Comparison of ENCODE assay signal across 23 cellular contexts in genomic region chr12:98660521-98660920, GRCh38.
"Had no signal": no experiment of that assay in that cellular context is flagged by ENCODE, and none has a peak within 500 bp of the region (broad histone marks: within the 10 kb centered on the region; RNA-seq: fewer than 3 reads in every experiment).

No MANE protein-coding gene starts in this region.

- H3K27ac Mint-ChIP-seq: IgD-negative memory B cell had no signal

- H3K9me3 ChIP-seq: SJSA1 had no signal

- H3K27me3 Mint-ChIP-seq: IgD-negative memory B cell had no signal

- H3K27me3 ChIP-seq: SJSA1 had no signal

- H3K4me3 ChIP-seq: K562, SJSA1, SK-N-MC had no signal

- H3K4me3 Mint-ChIP-seq: IgD-negative memory B cell had no signal

- H3K9me3 Mint-ChIP-seq: IgD-negative memory B cell had no signal

- H3K4me1 ChIP-seq: SJSA1 had no signal

- DNase-seq: Kasumi-1, MM.1S, NCI-H1092 treated with DMSO at 0.1 percent for 48 hours, NCI-H1436, NCI-H187, NCI-H2029, NCI-H2081 treated with DMSO at 0.1 percent for 48 hours, NCI-H2171, NCI-H226, NCI-H446, NCI-H510A, NCI-H524 treated with DMSO at 0.1 percent for 48 hours, NCI-H69, NCI-H774, Right ventricle myocardium superior, RPMI8226, SIG-M5 had no signal

- ATAC-seq: HepG2, K562 had no signal

- H3K27ac ChIP-seq: KMS-11, SJSA1, SK-N-MC had no signal
